20 cellular contexts compared by ENCODE assay signal in genomic region chr1:171566467-171566866, GRCh38. TPM values are rescaled to one million over a fixed set of nuclear protein-coding genes. Genes with fewer than 3 reads are reported as not detected.
A peak's percentile ranks its signal among the peaks of the same experiment; 100 is the strongest.
DNase-seq lines count a peak whose midpoint lies in the region; ATAC-seq, FAIRE-seq and TF ChIP-seq lines count a peak whose summit lies in the region.
"Had no signal": no experiment of that assay in that cellular context is flagged by ENCODE, and none has a peak within 500 bp of the region (broad histone marks: within the 10 kb centered on the region; RNA-seq: fewer than 3 reads in every experiment).

No MANE protein-coding gene starts in this region.

- no peaks in the 10 kb centered on the region for H3K9me1 ChIP-seq in K562 (ENCODE audit: control insufficient read depth, insufficient read depth, low read length)

- H3K9me3 ChIP-seq in K562 (replicated peaks; ENCODE audit: control insufficient read depth, insufficient read depth, low read depth, low read length) = no peaks in the 10 kb centered on the region
- H3K9me3 ChIP-seq: body of pancreas, Caco-2, ovary, tibial nerve had no signal

- no peak overlapping the region for H3K4me2 ChIP-seq in K562 (ENCODE audit: insufficient read depth, low read length)
- H3K4me2 ChIP-seq: KMS-11 had no signal

- in situ Hi-C loops in KBM-7 (cut with MboI; ENCODE audit: low pct_unique_long_range_greater_than_20kb, low sequenced_read_pairs) (no loop called here), K562 (cut with MboI) (no loop called here)

- H3K4me1 ChIP-seq in K562 (replicated peaks in 1 of 2; ENCODE audit: control insufficient read depth in 2 of 2, insufficient read depth in 2 of 2, low read length in 2 of 2) = no peaks in the 10 kb centered on the region
- H3K4me1 ChIP-seq: body of pancreas, Caco-2, tibial nerve had no signal

- no TSS peak for BruUV-seq in K562 (replicated peaks; lab: Mats Ljungman, UMichigan)

- H3K27ac ChIP-seq in K562 (ENCODE audit: extremely low read depth, low read depth, low read length) = no peak overlapping the region
- H3K27ac ChIP-seq: body of pancreas, KMS-11, ovary, RWPE1, tibial nerve had no signal

- no peaks in the 10 kb centered on the region for H3K27me3 ChIP-seq in K562 (ENCODE audit: control insufficient read depth in 2 of 2, insufficient read depth in 2 of 2, low read length in 2 of 2)
- H3K27me3 ChIP-seq: body of pancreas, ovary, tibial nerve had no signal

- H3K79me2 ChIP-seq in K562 (ENCODE audit: control insufficient read depth, insufficient read depth, low read length) = no peaks in the 10 kb centered on the region

- H3K36me3 ChIP-seq in K562 (ENCODE audit: control insufficient read depth, insufficient read depth, low read length) = peaks cover 95% of the 10 kb centered on the region
- H3K36me3 ChIP-seq: ovary had no signal

- TF ChIP-seq POLR2A in K562 (conservative IDR thresholded peaks at IDR 0.05) = no peak

- no peak for TF ChIP-seq EP300 in K562 (IDR thresholded peaks at IDR 0.05; ENCODE audit: low read length)

- FAIRE-seq in G401.6 (lab: Jason Lieb, UNC) = peak; percentile 13
- FAIRE-seq in K562 (lab: Jason Lieb, UNC) = no peak
- FAIRE-seq: endometrium had no signal

- DNase-seq in KBM-7 (peak; percentile 7), K562 (ENCODE audit: extremely low read depth in 1 of 4, low spot score in 3 of 4) (peak in 2 of 4 experiments; percentile 7 to 29), left lobe of liver (ENCODE audit: low spot score) (no peak), LoVo (ENCODE audit: low spot score) (no peak), NCI-H82 treated with DMSO at 0.1 percent for 48 hours (lab: John Stamatoyannopoulos, UW; ENCODE audit: unreplicated experiment) (no peak)
- DNase-seq: activated CD8-positive, alpha-beta T cell treated with anti-CD3 and anti-CD28 coated beads, Interleukin-2, amount 10 ng/mL, durations not matched to agents 7 days and 5 days; activated effector memory CD4-positive, alpha-beta T cell treated with anti-CD3 and anti-CD28 coated beads, Interleukin-2, amount 50 U/mL, for 16 hours; body of pancreas; hippocampal formation; NCI-H226; ovary; T1000 had no signal

- H3K4me3 ChIP-seq in K562 = no peak overlapping the region
- H3K4me3 ChIP-seq: body of pancreas, lung, ovary, tibial nerve had no signal

- no peak overlapping the region for H3K9ac ChIP-seq in K562 (ENCODE audit: insufficient read depth in 1 of 2, low read depth in 2 of 2, low read length in 2 of 2)
- H3K9ac ChIP-seq: KMS-11 had no signal

- no peak overlapping the region for H2AFZ ChIP-seq in K562 (ENCODE audit: low read depth, low read length)

- intact Hi-C loops in K562 (cut with micrococcal nuclease) = no loop called here

- no peaks in the 10 kb centered on the region for H4K20me1 ChIP-seq in K562 (replicated peaks; ENCODE audit: control insufficient read depth, insufficient read depth, low read length)

- WGBS in K562 (ENCODE audit: insufficient coverage, low coverage, missing lambda C conversion rate) = 73% methylated on average over 3 of the region's 3 CpGs

- 0 out of 6 replicates have a peak, but pooled peaks of 2 of the 3 experiments have one; percentile 6 to 16 for TF ChIP-seq CTCF in K562 (IDR thresholded peaks at IDR 0.05 in 2 of 3, conservative IDR thresholded peaks at IDR 0.05 in 1 of 3; ENCODE audit: insufficient read depth in 2 of 3, low read depth in 1 of 3, low read length in 3 of 3)

- ATAC-seq in K562 (no peak), left lobe of liver (peak; percentile 63), GM21423 (IDR thresholded peaks at IDR 0.05; ENCODE audit: unreplicated experiment) (no peak)
- ATAC-seq: activated CD8-positive, alpha-beta T cell treated with anti-CD3 and anti-CD28 coated beads, Interleukin-2, amount 10 ng/mL, durations not matched to agents 7 days and 5 days; body of pancreas had no signal

- POLR2A ChIA-PET in K562 (lab: Yijun Ruan, JAX) = no interaction called here

- no peak for TF ChIP-seq RAD21 in K562 (CRISPR knock-in tag; conservative IDR thresholded peaks at IDR 0.05 in 1 of 2, IDR thresholded peaks at IDR 0.05 in 1 of 2)

- CTCF ChIA-PET in K562 (lab: Yijun Ruan, JAX; ENCODE audit: low intra/inter-chr PET ratio) = interaction anchor here (0.6 kb wide), 1 partner anchor 833 kb away, joined by 3 read pairs; no protein-coding TSS in a partner anchor

TF ChIP-seq in K562, 482 proteins besides CTCF, POLR2A, EP300 and RAD21:
- TF ChIP-seq ZNF551 (CRISPR knock-in tag; IDR thresholded peaks at IDR 0.05) (no peak), ZNF696 (CRISPR knock-in tag; conservative IDR thresholded peaks at IDR 0.05) (no peak)
TF ChIP-seq in K562: peak in this region for 0.

RNA-seq across cellular contexts. Expression of gene MYOCOS, which starts 55.6 kb away (rescaled TPM):
- total RNA-seq in K562 (2011; cell fraction: chromatin; rRNA removed; ENCODE audit: low replicate concordance) = 0.30 TPM in 1 of 2 replicates, not detected in the other
- total RNA-seq in K562 (2011; cell fraction: nucleolus; rRNA removed) = not detected in 2 replicates
- total RNA-seq in K562 (2011; cell fraction: nucleoplasm; rRNA removed) = 0.31 TPM in 1 of 2 replicates, not detected in the other
- total RNA-seq in K562 (2014; rRNA removed) = not detected in 2 replicates
- total RNA-seq in K562 (2014; rRNA removed; fragmentation: Illumina TruSeq; extraction: Trizol) = 0.07 TPM in 1 of 2 replicates, not detected in the other
- total RNA-seq in K562 (2015; rRNA removed; fragmentation: Illumina TruSeq; extraction: Trizol) = 0.07 TPM in 1 of 2 replicates, not detected in the other
- total RNA-seq in K562 (2021) = not detected in 2 replicates
- polyA plus RNA-seq in K562 (2011; rRNA removed) = not detected in 2 replicates
- polyA plus RNA-seq in K562 (2011; cell fraction: cytosol; rRNA removed) = not detected in 2 replicates
- polyA plus RNA-seq in K562 (2011; cell fraction: nucleus; rRNA removed) = not detected in 2 replicates
- polyA plus RNA-seq in K562 (2012) = not detected in 2 replicates
- not detected in 2 replicates for polyA plus RNA-seq in K562 (2014; fragmentation: Illumina TruSeq; extraction: Trizol)
- not detected for polyA plus RNA-seq in K562 (2014; fragmentation: Nextera tagmentation; extraction: Ambion mirVana)
- polyA plus RNA-seq in K562 (2014; rRNA removed) = not detected in 2 replicates
- polyA minus RNA-seq in K562 (2011; rRNA and poly(A)+ RNA removed) = 0.07 TPM in 1 of 2 replicates, not detected in the other
- not detected in 2 replicates for polyA minus RNA-seq in K562 (2011; cell fraction: cytosol; rRNA and poly(A)+ RNA removed)
- polyA minus RNA-seq in K562 (2011; cell fraction: nucleus; rRNA and poly(A)+ RNA removed) = not detected in 2 replicates
- total RNA-seq in left lobe of liver = not detected
- total RNA-seq: body of pancreas, lung, tibial nerve had no signal
- polyA plus RNA-seq: lung had no signal
